23 cellular contexts compared by ENCODE assay signal in the genomic region with DNA sequence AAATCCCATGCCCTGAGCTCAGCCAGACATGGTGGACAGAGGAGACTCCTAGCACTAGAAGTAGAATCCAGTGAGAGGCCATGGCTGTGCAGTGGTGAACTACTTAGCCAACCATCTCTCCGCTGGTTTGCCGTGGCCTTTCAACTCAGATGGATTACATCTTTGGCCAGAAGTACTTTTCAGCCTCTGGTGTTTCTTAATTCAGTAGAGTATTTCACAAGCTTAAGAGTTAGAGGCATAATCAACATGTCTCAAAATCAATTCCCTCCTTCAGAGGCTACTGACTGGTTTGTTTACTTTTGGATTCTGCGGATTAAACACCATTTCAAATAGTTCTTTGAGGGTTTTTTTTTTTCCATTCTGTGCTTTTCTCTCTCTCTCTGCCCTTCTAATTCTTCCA.
"Had no signal": no experiment of that assay in that cellular context is flagged by ENCODE, and none has a peak within 500 bp of the region (broad histone marks: within the 10 kb centered on the region; RNA-seq: fewer than 3 reads in every experiment).

No MANE protein-coding gene starts in this region.

- H3K27me3 ChIP-seq: ovary, suprapubic skin, transverse colon, upper lobe of right lung, vagina had no signal

- H3K36me3 Mint-ChIP-seq: immature natural killer cell, natural killer cell had no signal

- ATAC-seq: left ventricle myocardium superior; lower lobe of right lung; natural killer cell; psoas muscle; right cardiac atrium; stimulated activated naive B cell treated with anti-CD40 and anti-IgM and Interleukin-4, amounts not matched to agents 10 μg/mL and 1 μg/mL and 100 μg/mL, for 72 hours; upper lobe of right lung had no signal

- DNase-seq: dermis blood vessel endothelial cell; effector memory CD4-positive, alpha-beta T cell; foreskin melanocyte; hypothalamus; immature natural killer cell; left ventricle myocardium superior; lower lobe of right lung; natural killer cell; occipital lobe; ovary; posterior cingulate gyrus; psoas muscle; right cardiac atrium; stimulated activated CD4-positive, alpha-beta T cell treated with anti-CD3 and anti-CD28 coated beads, Interleukin-15, amount 100 ng/mL, for 24 hours; stimulated activated CD4-positive, alpha-beta T cell treated with anti-CD3 and anti-CD28 coated beads, Interleukin-2, amount 100 ng/mL, for 48 hours; stimulated activated naive B cell treated with anti-CD40 and anti-IgM and Interleukin-4, amounts not matched to agents 10 μg/mL and 1 μg/mL and 100 μg/mL, for 72 hours; transverse colon; upper lobe of right lung had no signal

- H3K4me3 Mint-ChIP-seq: immature natural killer cell; natural killer cell; stimulated activated naive B cell treated with anti-CD40 and anti-IgM and Interleukin-4, amounts not matched to agents 10 μg/mL and 1 μg/mL and 100 μg/mL, for 72 hours; stimulated activated naive CD8-positive, alpha-beta T cell treated with anti-CD3 and anti-CD28 coated beads, Interleukin-15, Interleukin-2, amounts not matched to agents 100 ng/mL and 50 ng/mL, for 24 hours had no signal

- H3K4me1 Mint-ChIP-seq: immature natural killer cell, natural killer cell had no signal

- H3K9me3 ChIP-seq: lower lobe of right lung, ovary, upper lobe of right lung, vagina had no signal

- H3K27me3 Mint-ChIP-seq: stimulated activated naive B cell treated with anti-CD40 and anti-IgM and Interleukin-4, amounts not matched to agents 10 μg/mL and 1 μg/mL and 100 μg/mL, for 72 hours; stimulated activated naive CD8-positive, alpha-beta T cell treated with anti-CD3 and anti-CD28 coated beads, Interleukin-15, Interleukin-2, amounts not matched to agents 100 ng/mL and 50 ng/mL, for 24 hours had no signal

- H3K27ac ChIP-seq: coronary artery, lower lobe of right lung, ovary, psoas muscle, skin epidermis, suprapubic skin, transverse colon, upper lobe of right lung, vagina had no signal

- H3K36me3 ChIP-seq: lower lobe of right lung, ovary, suprapubic skin, transverse colon, upper lobe of right lung, vagina had no signal

- H3K4me3 ChIP-seq: coronary artery, lower lobe of right lung, ovary, psoas muscle, skin epidermis, suprapubic skin, transverse colon, upper lobe of right lung, vagina had no signal

- H3K4me1 ChIP-seq: lower lobe of right lung, upper lobe of right lung had no signal

- H3K27ac Mint-ChIP-seq: immature natural killer cell; natural killer cell; stimulated activated naive B cell treated with anti-CD40 and anti-IgM and Interleukin-4, amounts not matched to agents 10 μg/mL and 1 μg/mL and 100 μg/mL, for 72 hours; stimulated activated naive CD8-positive, alpha-beta T cell treated with anti-CD3 and anti-CD28 coated beads, Interleukin-15, Interleukin-2, amounts not matched to agents 100 ng/mL and 50 ng/mL, for 24 hours had no signal
